Comparison of ENCODE assay signal across 19 cellular contexts in genomic region chr1:204331275-204331674, GRCh38. TPM values are rescaled to one million over a fixed set of nuclear protein-coding genes. Genes with fewer than 3 reads are reported as not detected.
DNase-seq lines count a peak whose midpoint lies in the region; ATAC-seq, FAIRE-seq and TF ChIP-seq lines count a peak whose summit lies in the region.
"Had no signal": no experiment of that assay in that cellular context is flagged by ENCODE, and none has a peak within 500 bp of the region (broad histone marks: within the 10 kb centered on the region; RNA-seq: fewer than 3 reads in every experiment).

No MANE protein-coding gene starts in this region.

- H2AK5ac ChIP-seq in neuronal stem cell (ENCODE audit: low read depth, low read length) = no peak overlapping the region

- TF ChIP-seq RAD21 in A549 (conservative IDR thresholded peaks at IDR 0.05 in 1 of 2, IDR thresholded peaks at IDR 0.05 in 1 of 2) = no peak

- H3K23ac ChIP-seq in neuronal stem cell (ENCODE audit: low read depth, low read length, poor library complexity) = no peak overlapping the region

- peak overlapping the region; percentile 25 for H3K18ac ChIP-seq in neuronal stem cell (ENCODE audit: low read length)

- TF ChIP-seq CTCF in A549 (IDR thresholded peaks at IDR 0.05) (no peak), hepatocyte (IDR thresholded peaks at IDR 0.05; ENCODE audit: poor library complexity) (no peak), nephron progenitor cell (IDR thresholded peaks at IDR 0.05) (no peak)

- H3K4me3 ChIP-seq in A549 = no peak overlapping the region
- no peak overlapping the region for H3K4me3 ChIP-seq in hepatocyte
- no peak overlapping the region for H3K4me3 ChIP-seq in neuronal stem cell (ENCODE audit: low read length in 2 of 2)
- no peak overlapping the region for H3K4me3 ChIP-seq in CD4-positive, alpha-beta memory T cell (ENCODE audit: low read length in 2 of 2)

- no peak overlapping the region for H3K27ac Mint-ChIP-seq in nephron progenitor cell
- H3K27ac Mint-ChIP-seq in CD4-positive, alpha-beta memory T cell = no peak overlapping the region
- H3K27ac Mint-ChIP-seq: activated CD8-positive, alpha-beta memory T cell treated with anti-CD3 and anti-CD28 coated beads, Interleukin-2, amount 10 ng/mL, durations not matched to agents 7 days and 5 days; activated naive CD8-positive, alpha-beta T cell treated with anti-CD3 and anti-CD28 coated beads for 36 hours; activated T-helper 1 cell treated with anti-CD3 and anti-CD28 coated beads, Interleukin-12 subunit alpha, Interleukin-12 subunit beta, Interleukin-2, Interleukin-4 antibody, amounts not matched to agents 30 ng/mL and 10 ng/mL and 1 ng/mL, durations not matched to agents 14 hours and 24 hours and 36 hours; effector memory CD8-positive, alpha-beta T cell had no signal

- H3K27ac ChIP-seq in A549 (peak overlapping the region; percentile 61 to 65), hepatocyte (peak overlapping the region; percentile 80), neuronal stem cell (replicated peaks; ENCODE audit: low read length) (no peak overlapping the region)
- no peak overlapping the region for H3K27ac ChIP-seq in CD4-positive, alpha-beta memory T cell (ENCODE audit: low read depth, low read length)

- WGBS in A549 (ENCODE audit: missing lambda C conversion rate) = 12% methylated on average over 3 of the region's 3 CpGs
- 74% methylated on average over 3 of the region's 3 CpGs for WGBS in hepatocyte (ENCODE audit: low lambda C conversion rate, missing lambda C conversion rate)
- no CpG with 5 or more reads among the region's 3 CpGs for WGBS in neuronal stem cell (ENCODE audit: extremely low coverage in 2 of 2, insufficient read length in 2 of 2, insufficient replicate concordance in 1 of 2), 2 donors

- no peaks in the 10 kb centered on the region for H4K20me1 ChIP-seq in hepatocyte (ENCODE audit: insufficient read depth, poor library complexity, severe bottlenecking)

- no peaks in the 10 kb centered on the region for H3K79me1 ChIP-seq in neuronal stem cell (ENCODE audit: low read depth, low read length)

- H2AFZ ChIP-seq in hepatocyte (no peak overlapping the region), neuronal stem cell (ENCODE audit: low read length) (no peak overlapping the region)

- peak overlapping the region; percentile 31 for H3K9ac ChIP-seq in neuronal stem cell (ENCODE audit: low read depth, low read length, poor library complexity)

- H3K9me3 Mint-ChIP-seq in nephron progenitor cell = peaks cover 6% of the 10 kb centered on the region
- H3K9me3 Mint-ChIP-seq in CD4-positive, alpha-beta memory T cell = no peaks in the 10 kb centered on the region
- H3K9me3 Mint-ChIP-seq: activated naive CD8-positive, alpha-beta T cell treated with anti-CD3 and anti-CD28 coated beads for 36 hours; activated T-helper 1 cell treated with anti-CD3 and anti-CD28 coated beads, Interleukin-12 subunit alpha, Interleukin-12 subunit beta, Interleukin-2, Interleukin-4 antibody, amounts not matched to agents 30 ng/mL and 10 ng/mL and 1 ng/mL, durations not matched to agents 14 hours and 24 hours and 36 hours; effector memory CD8-positive, alpha-beta T cell had no signal

- no peak overlapping the region for H2BK120ac ChIP-seq in neuronal stem cell (ENCODE audit: low read depth, low read length)

- no peak overlapping the region for H4K8ac ChIP-seq in neuronal stem cell (ENCODE audit: low read depth, low read length)

- TF ChIP-seq POLR2A in A549 (IDR thresholded peaks at IDR 0.05; ENCODE audit: low read length) = no peak

- intact Hi-C loops in CD4-positive, alpha-beta memory T cell (cut with micrococcal nuclease) = no loop called here

- H3K36me3 Mint-ChIP-seq in nephron progenitor cell (ENCODE audit: low read depth) = no peaks in the 10 kb centered on the region
- no peaks in the 10 kb centered on the region for H3K36me3 Mint-ChIP-seq in CD4-positive, alpha-beta memory T cell
- H3K36me3 Mint-ChIP-seq: activated CD8-positive, alpha-beta memory T cell treated with anti-CD3 and anti-CD28 coated beads, Interleukin-2, amount 10 ng/mL, durations not matched to agents 7 days and 5 days; activated naive CD8-positive, alpha-beta T cell treated with anti-CD3 and anti-CD28 coated beads for 36 hours; CD14-positive monocyte had no signal

- H3K4me3 Mint-ChIP-seq in nephron progenitor cell = no peak overlapping the region
- no peak overlapping the region for H3K4me3 Mint-ChIP-seq in CD4-positive, alpha-beta memory T cell
- H3K4me3 Mint-ChIP-seq: activated CD8-positive, alpha-beta memory T cell treated with anti-CD3 and anti-CD28 coated beads, Interleukin-2, amount 10 ng/mL, durations not matched to agents 7 days and 5 days; activated naive CD8-positive, alpha-beta T cell treated with anti-CD3 and anti-CD28 coated beads for 36 hours; activated T-helper 1 cell treated with anti-CD3 and anti-CD28 coated beads, Interleukin-12 subunit alpha, Interleukin-12 subunit beta, Interleukin-2, Interleukin-4 antibody, amounts not matched to agents 30 ng/mL and 10 ng/mL and 1 ng/mL, durations not matched to agents 14 hours and 24 hours and 36 hours; CD14-positive monocyte; effector memory CD8-positive, alpha-beta T cell had no signal

- POLR2A ChIA-PET in A549 (lab: Yijun Ruan, JAX) = interaction anchor here (0.6 kb wide), 1 partner anchor 36 kb away, joined by 4 read pairs; no protein-coding TSS in a partner anchor
- POLR2A ChIA-PET in CD4-positive, alpha-beta memory T cell (lab: Charles Lee; ENCODE audit: partially characterized antibody) = no interaction called here

- H3K9me2 ChIP-seq in hepatocyte (replicated peaks; ENCODE audit: insufficient read depth) = no peaks in the 10 kb centered on the region

- H2BK5ac ChIP-seq in neuronal stem cell (ENCODE audit: low read length) = no peak overlapping the region

- no peaks in the 10 kb centered on the region for H3K27me3 ChIP-seq in hepatocyte
- H3K27me3 ChIP-seq in neuronal stem cell (ENCODE audit: control insufficient read depth in 3 of 3, insufficient read depth in 3 of 3, low read depth in 1 of 3, low read length in 3 of 3) = peaks cover 0 to 24% (median 0%) of the 10 kb centered on the region in 3 experiments
- no peaks in the 10 kb centered on the region for H3K27me3 ChIP-seq in CD4-positive, alpha-beta memory T cell (ENCODE audit: insufficient read depth, low read length)

- CTCF ChIA-PET in A549 (lab: Yijun Ruan, JAX) = interaction anchor here (0.7 to 1.8 kb wide), 8 partner anchors 10 to 172 kb away, joined by 3 to 7 read pairs (median 4); no protein-coding TSS in a partner anchor
- CTCF ChIA-PET in CD4-positive, alpha-beta memory T cell (lab: Charles Lee; ENCODE audit: partially characterized antibody) = no interaction called here

- H4K91ac ChIP-seq in neuronal stem cell (ENCODE audit: low read depth, low read length, poor library complexity) = no peak overlapping the region

- peaks cover 47% of the 10 kb centered on the region for H3K27me3 Mint-ChIP-seq in nephron progenitor cell (ENCODE audit: low read depth, poor library complexity)
- peaks cover 9 to 13% of the 10 kb centered on the region in 2 donors for H3K27me3 Mint-ChIP-seq in CD4-positive, alpha-beta memory T cell
- H3K27me3 Mint-ChIP-seq: activated naive CD8-positive, alpha-beta T cell treated with anti-CD3 and anti-CD28 coated beads for 36 hours had no signal

- no peak overlapping the region for H2BK15ac ChIP-seq in neuronal stem cell (ENCODE audit: low read length)

- no peak overlapping the region for H3K4ac ChIP-seq in neuronal stem cell (ENCODE audit: low read length)

- H3K36me3 ChIP-seq in hepatocyte (replicated peaks; ENCODE audit: insufficient read depth, low read depth) (no peaks in the 10 kb centered on the region), neuronal stem cell (replicated peaks in 1 of 2; ENCODE audit: control insufficient read depth in 2 of 2, insufficient read depth in 2 of 2, low read length in 2 of 2) (no peaks in the 10 kb centered on the region)
- no peaks in the 10 kb centered on the region for H3K36me3 ChIP-seq in CD4-positive, alpha-beta memory T cell (ENCODE audit: insufficient read depth, low read length)

- no peak for TF ChIP-seq EP300 in A549 (IDR thresholded peaks at IDR 0.05)

- peaks cover 6% of the 10 kb centered on the region; the same call in 2 of the 3 replicates for H3K9me3 ChIP-seq in A549
- H3K9me3 ChIP-seq in hepatocyte (ENCODE audit: low read depth) = no peaks in the 10 kb centered on the region
- peaks cover 0 to 5% of the 10 kb centered on the region in 2 donors for H3K9me3 ChIP-seq in neuronal stem cell (replicated peaks in 1 of 2; ENCODE audit: control insufficient read depth in 2 of 2, insufficient read depth in 1 of 2, low read depth in 1 of 2, low read length in 2 of 2)
- no peaks in the 10 kb centered on the region for H3K9me3 ChIP-seq in CD4-positive, alpha-beta memory T cell (ENCODE audit: control insufficient read depth in 1 of 2, low read length in 2 of 2)

- H3K4me1 Mint-ChIP-seq in nephron progenitor cell = peaks cover 20% of the 10 kb centered on the region
- no peaks in the 10 kb centered on the region for H3K4me1 Mint-ChIP-seq in CD4-positive, alpha-beta memory T cell
- H3K4me1 Mint-ChIP-seq: activated CD8-positive, alpha-beta memory T cell treated with anti-CD3 and anti-CD28 coated beads, Interleukin-2, amount 10 ng/mL, durations not matched to agents 7 days and 5 days; activated naive CD8-positive, alpha-beta T cell treated with anti-CD3 and anti-CD28 coated beads for 36 hours had no signal

- peak in 1 of 2 experiments; percentile 82 for DNase-seq in A549 (ENCODE audit: low read depth in 1 of 2, low spot score in 1 of 2)
- peak; percentile 50 for DNase-seq in NCI-H2029 (lab: John Stamatoyannopoulos, UW)
- DNase-seq in hepatocyte (ENCODE audit: low spot score) = peak; percentile 57
- no peak for DNase-seq in neuronal stem cell (ENCODE audit: low spot score)
- no peak for DNase-seq in nephron progenitor cell
- no peak for DNase-seq in CD4-positive, alpha-beta memory T cell
- DNase-seq in NCI-H446 treated with DMSO at 0.1 percent for 48 hours (lab: John Stamatoyannopoulos, UW) = no peak
- DNase-seq in NK-92 (lab: John Stamatoyannopoulos, UW; ENCODE audit: unreplicated experiment) = no peak
- DNase-seq: ACHN; activated CD8-positive, alpha-beta memory T cell treated with anti-CD3 and anti-CD28 coated beads, Interleukin-2, amount 10 ng/mL, durations not matched to agents 7 days and 5 days; activated naive CD8-positive, alpha-beta T cell treated with anti-CD3 and anti-CD28 coated beads for 36 hours; effector memory CD8-positive, alpha-beta T cell; midbrain; NCI-H1694 treated with DMSO at 0.1 percent for 48 hours; NCI-H345; right cardiac atrium had no signal

- no peak for FAIRE-seq in A549 (lab: Jason Lieb, UNC)
- FAIRE-seq: H1 had no signal

- H2BK12ac ChIP-seq in neuronal stem cell (ENCODE audit: low read length) = no peak overlapping the region

- H3K4me2 ChIP-seq in A549 = peak overlapping the region; percentile 59
- peak overlapping the region; percentile 20 for H3K4me2 ChIP-seq in hepatocyte
- H3K4me2 ChIP-seq in neuronal stem cell (ENCODE audit: insufficient read depth, low read length, poor library complexity, severe bottlenecking) = no peak overlapping the region

- peaks cover 65% of the 10 kb centered on the region for H3K79me2 ChIP-seq in hepatocyte

- H3K4me1 ChIP-seq in A549 = peaks cover 43% of the 10 kb centered on the region
- peaks cover 39% of the 10 kb centered on the region for H3K4me1 ChIP-seq in hepatocyte (ENCODE audit: insufficient read depth)
- H3K4me1 ChIP-seq in neuronal stem cell (ENCODE audit: control insufficient read depth in 2 of 2, insufficient read depth in 1 of 2, low read depth in 1 of 2, low read length in 2 of 2) = peaks cover 8 to 23% of the 10 kb centered on the region in 2 donors
- H3K4me1 ChIP-seq in CD4-positive, alpha-beta memory T cell (ENCODE audit: insufficient read depth, low read length) = no peaks in the 10 kb centered on the region

- ATAC-seq in A549 = peak; percentile 86 to 88
- ATAC-seq: activated CD8-positive, alpha-beta memory T cell treated with anti-CD3 and anti-CD28 coated beads, Interleukin-2, amount 10 ng/mL, durations not matched to agents 7 days and 5 days; effector memory CD8-positive, alpha-beta T cell had no signal

- H3K14ac ChIP-seq in neuronal stem cell (ENCODE audit: low read length) = no peak overlapping the region

RNA-seq across cellular contexts. Expression of gene PLEKHA6, which starts 28.5 kb away (rescaled TPM):
- 13.0 and 16.4 TPM in 2 replicates for polyA plus RNA-seq in A549 (2011; rRNA removed)
- 12.1 and 14.8 TPM in 2 replicates for polyA plus RNA-seq in A549 (2012; cell fraction: cytosol; rRNA removed)
- 54.7 and 55.1 TPM in 2 replicates for polyA plus RNA-seq in A549 (2012; cell fraction: nucleus; rRNA removed)
- polyA plus RNA-seq in A549 (2017; fragmentation: RNase III; extraction: RNeasy Plus Mini Kit Qiagen cat#74134 plus additional on column Dnase treatment) = 17.9 to 26.2 TPM (median 23.4 TPM) in 3 replicates
- polyA minus RNA-seq in A549 (2011; rRNA and poly(A)+ RNA removed) = 12.4 and 13.0 TPM in 2 replicates
- total RNA-seq in hepatocyte = 14.3 and 31.5 TPM in 2 replicates
- polyA plus RNA-seq in hepatocyte = 12.4 and 14.3 TPM in 2 replicates
- 0.49 TPM for polyA plus RNA-seq in neuronal stem cell (2013, experiment 1 of 2)
- polyA plus RNA-seq in neuronal stem cell (2013, experiment 2 of 2) = 0.48 TPM
- total RNA-seq in CD4-positive, alpha-beta memory T cell = under 1 TPM; 0.52 to 0.89 TPM
- polyA plus RNA-seq in CD4-positive, alpha-beta memory T cell = under 1 TPM in 1 of 2 donors, not detected in 1; 0.15 TPM

Comparison
In these comparisons a context has a peak if more than half of its experiments do, and no peak if none do; other contexts are left out.
1. DNase-seq: peak in NCI-H2029 (single experiment) and hepatocyte (single experiment); none in neuronal stem cell (single experiment), nephron progenitor cell (single experiment), CD4-positive, alpha-beta memory T cell (0 of 5), NCI-H446 treated with DMSO at 0.1 percent for 48 hours (single experiment) and NK-92 (single experiment).
2. H3K27ac ChIP-seq: peak in A549 (2 of 2) and hepatocyte (single experiment); none in neuronal stem cell (single experiment) and CD4-positive, alpha-beta memory T cell (single experiment).
3. RNA of gene PLEKHA6, which starts 28.5 kb away (polyA plus RNA-seq): 12.1 to 55.1 TPM in A549 and 12.4 to 14.3 TPM in hepatocyte; 0.15 TPM in CD4-positive, alpha-beta memory T cell; every median in the first group is over 10 times any median in the second.